In the genomic region with DNA sequence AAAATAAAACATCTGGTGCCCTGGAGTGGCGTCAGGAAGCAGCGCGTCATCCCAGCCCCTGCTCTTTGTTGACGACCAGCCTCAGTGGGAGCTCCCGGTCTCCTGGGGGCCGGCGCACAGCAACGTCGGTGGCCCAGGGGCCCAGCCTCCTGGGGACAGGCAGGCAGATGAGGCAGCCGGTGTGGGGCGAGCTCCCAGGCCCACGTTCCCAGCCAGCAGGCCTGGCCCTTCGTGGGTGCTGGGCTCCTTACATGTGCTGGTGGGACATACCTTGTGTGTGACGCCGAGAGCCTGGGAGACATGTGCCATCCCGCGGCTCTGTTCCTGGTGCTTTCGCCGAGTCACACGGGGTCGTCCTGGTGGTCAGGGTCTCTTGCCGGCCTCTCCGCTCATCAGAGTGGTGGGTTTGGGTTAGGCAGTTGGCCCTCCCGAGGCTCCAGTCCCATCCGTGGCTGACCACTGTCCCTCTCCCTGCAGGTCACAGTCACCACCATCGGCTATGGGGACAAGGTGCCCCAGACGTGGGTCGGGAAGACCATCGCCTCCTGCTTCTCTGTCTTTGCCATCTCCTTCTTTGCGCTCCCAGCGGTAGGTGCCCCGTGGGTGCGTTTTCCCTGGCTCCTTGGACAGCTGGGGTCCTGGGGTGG, we compare ENCODE assay signal across 13 cellular contexts.
A peak's percentile ranks its signal among the peaks of the same experiment; 100 is the strongest.
DNase-seq lines count a peak whose midpoint lies in the region; ATAC-seq and TF ChIP-seq lines count a peak whose summit lies in the region.
"Had no signal": no experiment of that assay in that cellular context is flagged by ENCODE, and none has a peak within 500 bp of the region (broad histone marks: within the 10 kb centered on the region; RNA-seq: fewer than 3 reads in every experiment).

No MANE protein-coding gene starts in this region.

- H3K4me3 Mint-ChIP-seq in progenitor cell of endocrine pancreas (ENCODE audit: low read depth): no peak overlapping the region
- H3K4me3 Mint-ChIP-seq: CD4-positive, alpha-beta T cell; nephron; stimulated activated memory B cell treated with anti-CD40 and anti-IgM and Interleukin-4, amounts not matched to agents 10 μg/mL and 1 μg/mL and 100 μg/mL, for 72 hours had no signal

- H3K4me1 Mint-ChIP-seq in progenitor cell of endocrine pancreas (ENCODE audit: low read depth): no peaks in the 10 kb centered on the region
- H3K4me1 Mint-ChIP-seq: nephron; stimulated activated memory B cell treated with anti-CD40 and anti-IgM and Interleukin-4, amounts not matched to agents 10 μg/mL and 1 μg/mL and 100 μg/mL, for 72 hours had no signal

- H3K4me1 ChIP-seq in BLaER1 treated with 17β-estradiol and CSF1 and Interleukin-3, amounts not matched to agents 10 nM and 100 nM: peaks cover 17 to 42% (median 35%) of the 10 kb centered on the region in 10 experiments; a peak in 19 of 20 replicates
- H3K4me1 ChIP-seq in RWPE2 (ENCODE audit: insufficient read depth, poor library complexity, severe bottlenecking): no peaks in the 10 kb centered on the region

- H3K9ac ChIP-seq in BLaER1 treated with 17β-estradiol and CSF1 and Interleukin-3, amounts not matched to agents 10 nM and 100 nM: peak overlapping the region in 3 of 11 experiments; percentile 1 to 63 (median 20); a peak in 3 of 22 replicates

- H3K27ac Mint-ChIP-seq in progenitor cell of endocrine pancreas: no peak overlapping the region
- H3K27ac Mint-ChIP-seq: CD4-positive, alpha-beta T cell; nephron; stimulated activated memory B cell treated with anti-CD40 and anti-IgM and Interleukin-4, amounts not matched to agents 10 μg/mL and 1 μg/mL and 100 μg/mL, for 72 hours had no signal

- no peaks in the 10 kb centered on the region for H3K36me3 Mint-ChIP-seq in progenitor cell of endocrine pancreas (ENCODE audit: insufficient read depth)

- H3K9me3 Mint-ChIP-seq in progenitor cell of endocrine pancreas (ENCODE audit: low read depth): no peaks in the 10 kb centered on the region
- H3K9me3 Mint-ChIP-seq: CD4-positive, alpha-beta T cell; nephron; stimulated activated memory B cell treated with anti-CD40 and anti-IgM and Interleukin-4, amounts not matched to agents 10 μg/mL and 1 μg/mL and 100 μg/mL, for 72 hours had no signal

- ATAC-seq in RWPE2 (ENCODE audit: low read depth) (no peak), HG03457 (IDR thresholded peaks at IDR 0.05; ENCODE audit: unreplicated experiment) (no peak), GM21529 (IDR thresholded peaks at IDR 0.05; ENCODE audit: unreplicated experiment) (no peak)
- ATAC-seq: stimulated activated memory B cell treated with anti-CD40 and anti-IgM and Interleukin-4, amounts not matched to agents 10 μg/mL and 1 μg/mL and 100 μg/mL, for 72 hours had no signal

- no peak overlapping the region for H3K4me3 ChIP-seq in BLaER1 treated with 17β-estradiol and CSF1 and Interleukin-3, amounts not matched to agents 10 nM and 100 nM
- no peak overlapping the region for H3K4me3 ChIP-seq in RWPE2 (ENCODE audit: severe bottlenecking)

- peak overlapping the region in 2 of 11 experiments; percentile 47 to 52; a peak in 7 of 22 replicates for H3K27ac ChIP-seq in BLaER1 treated with 17β-estradiol and CSF1 and Interleukin-3, amounts not matched to agents 10 nM and 100 nM
- H3K27ac ChIP-seq in RWPE2 (ENCODE audit: poor library complexity, severe bottlenecking): no peak overlapping the region

- peaks cover 0 to 49% (median 0%) of the 10 kb centered on the region in 11 experiments; a peak in 4 of 22 replicates for H4K20me1 ChIP-seq in BLaER1 treated with 17β-estradiol and CSF1 and Interleukin-3, amounts not matched to agents 10 nM and 100 nM

- DNase-seq in RWPE2 (ENCODE audit: low spot score) (peak; percentile 51), cardiac septum (ENCODE audit: low spot score) (peak; percentile 70), progenitor cell of endocrine pancreas (ENCODE audit: low spot score, unreplicated experiment) (peak; percentile 7), NCI-H510A (lab: John Stamatoyannopoulos, UW) (no peak), NCI-H2171 treated with DMSO at 0.1 percent for 48 hours (lab: John Stamatoyannopoulos, UW) (no peak)
- DNase-seq: activated CD4-positive, alpha-beta T cell treated with anti-CD3 and anti-CD28 coated beads for 1 hour; KBM-7 had no signal

- no peaks in the 10 kb centered on the region for H3K9me3 ChIP-seq in BLaER1 treated with 17β-estradiol and CSF1 and Interleukin-3, amounts not matched to agents 10 nM and 100 nM (replicated peaks in 1 of 11)
- no peaks in the 10 kb centered on the region for H3K9me3 ChIP-seq in RWPE2 (ENCODE audit: severe bottlenecking)

- H3K27me3 Mint-ChIP-seq in progenitor cell of endocrine pancreas: peaks cover 29% of the 10 kb centered on the region
- H3K27me3 Mint-ChIP-seq: CD4-positive, alpha-beta T cell; stimulated activated memory B cell treated with anti-CD40 and anti-IgM and Interleukin-4, amounts not matched to agents 10 μg/mL and 1 μg/mL and 100 μg/mL, for 72 hours had no signal

- TF ChIP-seq CTCF in RWPE2 (IDR thresholded peaks at IDR 0.05; ENCODE audit: poor library complexity, severe bottlenecking): no peak
- no peak for TF ChIP-seq CTCF in progenitor cell of endocrine pancreas (IDR thresholded peaks at IDR 0.05; ENCODE audit: unreplicated experiment)

- intact Hi-C loops in cardiac septum (cut with DNase I): no loop called here

- no peaks in the 10 kb centered on the region for H3K36me3 ChIP-seq in BLaER1 treated with 17β-estradiol and CSF1 and Interleukin-3, amounts not matched to agents 10 nM and 100 nM
- no peaks in the 10 kb centered on the region for H3K36me3 ChIP-seq in RWPE2 (ENCODE audit: low read depth)

- H3K4me2 ChIP-seq in BLaER1 treated with 17β-estradiol and CSF1 and Interleukin-3, amounts not matched to agents 10 nM and 100 nM: peak overlapping the region; percentile 25 to 79 (median 63); a peak in 20 of 22 replicates

- H3K27me3 ChIP-seq in BLaER1 treated with 17β-estradiol and CSF1 and Interleukin-3, amounts not matched to agents 10 nM and 100 nM: no peaks in the 10 kb centered on the region
- H3K27me3 ChIP-seq in RWPE2 (ENCODE audit: insufficient read depth, poor library complexity, severe bottlenecking): no peaks in the 10 kb centered on the region

Comparison
In these comparisons a context has a peak if more than half of its experiments do, and no peak if none do; other contexts are left out.
1. DNase-seq: peak in RWPE2 (single experiment), cardiac septum (single experiment) and progenitor cell of endocrine pancreas (single experiment); none in NCI-H510A (single experiment) and NCI-H2171 treated with DMSO at 0.1 percent for 48 hours (single experiment).